ENCODE assay signal across 8 cellular contexts in the genomic region with DNA sequence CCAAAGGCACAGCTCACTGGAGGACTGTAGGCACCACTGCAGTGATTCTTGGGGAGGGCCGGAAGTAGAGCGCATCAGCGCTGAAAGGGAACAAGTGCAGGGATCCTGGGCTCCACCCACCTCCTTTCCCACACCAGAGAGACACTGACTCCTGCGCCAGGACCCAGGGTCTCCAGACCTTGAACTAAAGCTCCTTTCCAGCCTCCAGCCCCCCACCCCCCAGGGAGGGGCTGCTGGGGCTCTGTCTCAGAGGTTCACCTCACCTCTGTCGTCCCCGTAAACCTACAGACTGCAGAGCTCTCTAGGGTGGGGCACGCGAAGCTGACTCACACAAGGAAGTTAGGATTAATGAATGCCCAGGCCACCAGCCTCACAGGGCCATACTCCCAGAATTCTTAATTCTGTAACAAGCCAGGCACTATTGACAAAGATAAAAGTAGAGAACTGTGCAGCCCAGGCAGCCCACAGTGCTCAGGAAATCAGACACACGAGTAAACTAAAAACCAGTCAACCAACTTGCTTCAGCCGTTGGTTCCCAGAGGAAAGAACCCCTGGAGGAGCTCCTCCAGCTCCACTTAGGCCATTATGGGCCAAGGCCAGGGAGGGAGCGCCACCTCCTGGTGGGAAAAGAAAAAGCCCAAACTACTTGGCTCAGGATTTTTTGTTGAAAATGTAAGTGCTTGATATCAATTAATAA. TPM values are rescaled to one million over a fixed set of nuclear protein-coding genes. Genes with fewer than 3 reads are reported as not detected.
A peak's percentile ranks its signal among the peaks of the same experiment; 100 is the strongest.
DNase-seq lines count a peak whose midpoint lies in the region; ATAC-seq, FAIRE-seq and TF ChIP-seq lines count a peak whose summit lies in the region.

No MANE protein-coding gene starts in this region.

- 51 to 62% methylated on average over 11 of the region's 11 CpGs for WGBS in lung, 2 donors

- peak overlapping the region; percentile 26 to 50 for H3K9ac ChIP-seq in duodenal mucosa (ENCODE audit: low read depth in 1 of 2, low read length in 2 of 2)

- no peaks in the 10 kb centered on the region for H3K9me3 ChIP-seq in duodenal mucosa (ENCODE audit: control insufficient read depth in 1 of 2, low read length in 2 of 2)
- no peaks in the 10 kb centered on the region for H3K9me3 ChIP-seq in lung (ENCODE audit: control insufficient read depth in 2 of 2, insufficient read depth in 1 of 2, low read length in 1 of 2)

- peaks cover 34 to 38% of the 10 kb centered on the region in 2 donors for H3K4me1 ChIP-seq in duodenal mucosa (ENCODE audit: control insufficient read depth in 1 of 2, insufficient read depth in 2 of 2, low read length in 2 of 2)
- H3K4me1 ChIP-seq in lung (ENCODE audit: control insufficient read depth in 2 of 2, insufficient read depth in 2 of 2, low read length in 2 of 2) = no peaks in the 10 kb centered on the region

- H3K27ac ChIP-seq in duodenal mucosa (ENCODE audit: low read depth, low read length) (peak overlapping the region; percentile 78), lung (ENCODE audit: low read depth in 1 of 2, low read length in 1 of 2) (peak overlapping the region in 1 of 2 donors; percentile 56)

- ATAC-seq in lung (ENCODE audit: insufficient read depth, low FRiP score) (peak; percentile 69), HG03520 (IDR thresholded peaks at IDR 0.05; ENCODE audit: unreplicated experiment) (no peak)

- peak overlapping the region; percentile 29 to 56 for H3K4me3 ChIP-seq in duodenal mucosa (ENCODE audit: low read depth in 1 of 2, low read length in 2 of 2)
- no peak overlapping the region for H3K4me3 ChIP-seq in lung

- peak; percentile 88 for TF ChIP-seq CTCF in lung (IDR thresholded peaks at IDR 0.05; ENCODE audit: control extremely low read depth, extremely low read depth)

- no peaks in the 10 kb centered on the region for H3K27me3 ChIP-seq in duodenal mucosa (ENCODE audit: control insufficient read depth in 1 of 2, insufficient read depth in 2 of 2, low read length in 2 of 2)
- no peaks in the 10 kb centered on the region for H3K27me3 ChIP-seq in lung (ENCODE audit: control insufficient read depth, insufficient read depth)

- H3K36me3 ChIP-seq in duodenal mucosa (ENCODE audit: control insufficient read depth in 1 of 2, insufficient read depth in 2 of 2, low read length in 2 of 2) = peaks cover 5 to 31% of the 10 kb centered on the region in 2 donors
- H3K36me3 ChIP-seq in lung (ENCODE audit: control insufficient read depth in 2 of 2, insufficient read depth in 2 of 2, low read length in 2 of 2) = peaks cover 0 to 4% of the 10 kb centered on the region in 2 donors

- FAIRE-seq in GM18507 (lab: Jason Lieb, UNC) = peak; percentile 88

- DNase-seq in AG08395 (ENCODE audit: low spot score) (peak; percentile 82), GM18507 (ENCODE audit: extremely low spot score, insufficient read length, low read depth) (peak; percentile 49), NCI-H345 (lab: John Stamatoyannopoulos, UW) (peak; percentile 63), lung (ENCODE audit: low spot score) (peak; percentile 73)
- peak; percentile 35 to 51 for DNase-seq in activated CD4-positive, alpha-beta T cell treated with anti-CD3 and anti-CD28 coated beads, Interleukin-2, amount 50 U/mL, for 4 hours
- peak; percentile 14 to 22 for DNase-seq in stimulated activated CD8-positive, alpha-beta memory T cell treated with anti-CD3 and anti-CD28 coated beads, Interleukin-15, amount 100 ng/mL, for 48 hours (ENCODE audit: low read depth in 2 of 2)

RNA-seq across cellular contexts. Expression of gene ACAA2, which starts 45.1 kb away (rescaled TPM):
- total RNA-seq in lung = 10 to 100 TPM; 40.9 to 52.8 TPM
- 10 to 100 TPM; 35.2 to 49.0 TPM for polyA plus RNA-seq in lung

Comparison
In these comparisons a context has a peak if more than half of its experiments do, and no peak if none do; other contexts are left out.
1. DNase-seq: peak in every context shown above with its lines; median percentile 82 in AG08395; 73 in lung; 63 in NCI-H345; 49 in GM18507; 43 in activated CD4-positive, alpha-beta T cell treated with anti-CD3 and anti-CD28 coated beads, Interleukin-2, amount 50 U/mL, for 4 hours; 18 in stimulated activated CD8-positive, alpha-beta memory T cell treated with anti-CD3 and anti-CD28 coated beads, Interleukin-15, amount 100 ng/mL, for 48 hours.